In genomic region chr14:37592288-37593274, GRCh38 we compare ENCODE assay signal across 14 cellular contexts. TPM values are rescaled to one million over a fixed set of nuclear protein-coding genes. Genes with fewer than 3 reads are reported as not detected.
DNase-seq lines count a peak whose midpoint lies in the region; TF ChIP-seq lines count a peak whose summit lies in the region.
"Had no signal": no experiment of that assay in that cellular context is flagged by ENCODE, and none has a peak within 500 bp of the region (broad histone marks: within the 10 kb centered on the region; RNA-seq: fewer than 3 reads in every experiment).

No MANE protein-coding gene starts in this region.

- TF ChIP-seq CTCF in esophagus squamous epithelium (IDR thresholded peaks at IDR 0.05) = no peak

- in situ Hi-C loops in ACHN (cut with HindIII; ENCODE audit: low pct_ligation_motif_present, low pct_unique_long_range_greater_than_20kb, low sequenced_read_pairs) = no loop called here

- TF ChIP-seq POLR2A in esophagus squamous epithelium (IDR thresholded peaks at IDR 0.05) = no peak

- intact Hi-C loops in esophagus squamous epithelium (cut with DNase I) = loop anchor here (5.0 kb wide), 1 partner anchor 345 kb away; no protein-coding TSS in a partner anchor

- WGBS in esophagus squamous epithelium, 2 donors = 2 to 8% methylated on average over 8 to 22 of the region's 69 CpGs

- no peaks in the 10 kb centered on the region for H3K9me3 ChIP-seq in esophagus squamous epithelium
- H3K9me3 ChIP-seq: adrenal gland, thyroid gland had no signal

- H3K27me3 ChIP-seq in esophagus squamous epithelium = peaks cover 0 to 99% (median 20%) of the 10 kb centered on the region in 4 donors
- peaks cover 32% of the 10 kb centered on the region for H3K27me3 ChIP-seq in rectal smooth muscle tissue (ENCODE audit: control insufficient read depth, insufficient read depth, low read length)

- H3K4me3 ChIP-seq in esophagus squamous epithelium (peak overlapping the region; percentile 58 to 72 (median 62)), rectal smooth muscle tissue (ENCODE audit: low read length) (peak overlapping the region; percentile 49)
- H3K4me3 ChIP-seq: adrenal gland, thyroid gland had no signal

- no peak overlapping the region for H3K9ac ChIP-seq in rectal smooth muscle tissue (ENCODE audit: low read length)

- DNase-seq in DMS 273 (lab: John Stamatoyannopoulos, UW; ENCODE audit: unreplicated experiment) = peak; percentile 67
- no peak for DNase-seq in DMS 273 treated with DMSO at 0.1 percent for 48 hours (lab: John Stamatoyannopoulos, UW)
- peak; percentile 88 for DNase-seq in NCI-H2029 treated with DMSO at 0.1 percent for 48 hours (lab: John Stamatoyannopoulos, UW)
- DNase-seq in esophagus squamous epithelium (lab: John Stamatoyannopoulos, UW) = no peak
- DNase-seq in anterior cingulate cortex (lab: John Stamatoyannopoulos, UW) = no peak
- DNase-seq in ACHN = no peak
- no peak for DNase-seq in cerebellar nuclear complex (lab: John Stamatoyannopoulos, UW)
- DNase-seq: 8988T; activated CD4-positive, alpha-beta T cell treated with anti-CD3 and anti-CD28 coated beads for 48 hours; adrenal gland; stimulated activated CD4-positive, alpha-beta T cell treated with anti-CD3 and anti-CD28 coated beads, Interleukin-2, amount 100 ng/mL, for 24 hours; thyroid gland had no signal

- H3K4me1 ChIP-seq in esophagus squamous epithelium (peaks cover 7 to 63% (median 15%) of the 10 kb centered on the region in 3 donors), rectal smooth muscle tissue (ENCODE audit: control insufficient read depth, insufficient read depth, low read length) (peaks cover 3% of the 10 kb centered on the region)

- H3K36me3 ChIP-seq in esophagus squamous epithelium (no peaks in the 10 kb centered on the region), rectal smooth muscle tissue (ENCODE audit: control insufficient read depth, insufficient read depth, low read length) (no peaks in the 10 kb centered on the region)
- H3K36me3 ChIP-seq: adrenal gland, thyroid gland had no signal

- H3K27ac ChIP-seq in esophagus squamous epithelium (peak overlapping the region; percentile 79 to 95 (median 90)), rectal smooth muscle tissue (ENCODE audit: low read depth, low read length) (no peak overlapping the region)
- H3K27ac ChIP-seq: adrenal gland, thyroid gland had no signal

RNA-seq across cellular contexts. Expression of gene FOXA1, which starts 2.5 kb away (rescaled TPM):
- total RNA-seq in esophagus squamous epithelium = 10 to 100 TPM; 27.7 to 34.4 (median 29.1) TPM
- total RNA-seq: mesenteric fat pad had no signal

RNA-seq across cellular contexts. Expression of gene TTC6, which starts 2.8 kb away (rescaled TPM):
- 1 to 10 TPM in 3 of 4 donors, under 1 TPM in 1; 0.82 to 8.4 (median 3.5) TPM for total RNA-seq in esophagus squamous epithelium
- total RNA-seq: adrenal gland, mesenteric fat pad had no signal

Comparison
In these comparisons a context has a peak if more than half of its experiments do, and no peak if none do; other contexts are left out.
1. DNase-seq: peak in DMS 273 (single experiment) and NCI-H2029 treated with DMSO at 0.1 percent for 48 hours (single experiment); none in DMS 273 treated with DMSO at 0.1 percent for 48 hours (single experiment), esophagus squamous epithelium (single experiment), anterior cingulate cortex (0 of 58), ACHN (single experiment) and cerebellar nuclear complex (0 of 2).